ENCODE assay signal across 11 cellular contexts in the genomic region with DNA sequence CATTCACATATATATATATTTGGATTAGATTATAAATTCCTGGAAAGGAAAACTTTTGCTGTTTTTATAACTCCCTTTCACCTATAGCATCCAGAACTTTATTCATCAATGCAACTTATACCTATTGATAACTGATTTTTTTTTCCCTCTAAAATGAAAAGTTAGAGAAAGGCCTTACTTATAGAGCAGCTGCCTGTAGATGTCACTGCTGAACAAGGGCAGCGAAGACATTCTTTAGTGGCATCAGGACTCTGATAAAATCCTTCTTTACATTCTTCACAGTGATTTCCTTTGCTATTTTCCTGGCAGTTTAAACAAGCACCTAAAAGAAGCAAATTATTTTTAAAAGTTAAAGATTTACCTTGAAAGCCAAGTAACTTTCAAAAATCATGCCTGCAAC. TPM values are rescaled to one million over a fixed set of nuclear protein-coding genes. Genes with fewer than 3 reads are reported as not detected.
DNase-seq lines count a peak whose midpoint lies in the region; ATAC-seq and TF ChIP-seq lines count a peak whose summit lies in the region.
"Had no signal": no experiment of that assay in that cellular context is flagged by ENCODE, and none has a peak within 500 bp of the region (broad histone marks: within the 10 kb centered on the region; RNA-seq: fewer than 3 reads in every experiment).

No MANE protein-coding gene starts in this region.

- H3K4me2 ChIP-seq in hepatocyte = no peak overlapping the region

- H3K36me3 ChIP-seq in H7 (replicated peaks; ENCODE audit: control insufficient read depth, insufficient read depth, low read length) = no peaks in the 10 kb centered on the region
- no peaks in the 10 kb centered on the region for H3K36me3 ChIP-seq in hepatocyte (replicated peaks; ENCODE audit: insufficient read depth, low read depth)
- H3K36me3 ChIP-seq in psoas muscle (ENCODE audit: insufficient read depth in 1 of 2, low read depth in 1 of 2) = peaks cover 0 to 9% of the 10 kb centered on the region in 2 donors

- no peak for ATAC-seq in psoas muscle
- ATAC-seq: activated T-cell treated with anti-CD3 and anti-CD28 coated beads, Interleukin-2, amount 50 U/mL, for 4 hours had no signal

- H3K4me3 ChIP-seq in AG10803 (ENCODE audit: low read length) (no peak overlapping the region), H7 (ENCODE audit: insufficient read depth, low read depth, low read length) (no peak overlapping the region), hepatocyte (no peak overlapping the region), lower leg skin (ENCODE audit: low read depth, poor library complexity, severe bottlenecking) (no peak overlapping the region), psoas muscle (no peak overlapping the region)

- H3K9me3 ChIP-seq in hepatocyte (ENCODE audit: low read depth) = no peaks in the 10 kb centered on the region
- H3K9me3 ChIP-seq in psoas muscle = no peaks in the 10 kb centered on the region

- H3K27ac ChIP-seq in hepatocyte = no peak overlapping the region
- H3K27ac ChIP-seq in psoas muscle = no peak overlapping the region

- no peak for DNase-seq in AG10803 (ENCODE audit: low read depth)
- peak; percentile 11 for DNase-seq in H7
- peak; percentile 59 for DNase-seq in SK-MEL-5 (ENCODE audit: low read depth, low spot score)
- DNase-seq in hepatocyte (ENCODE audit: low spot score) = no peak
- no peak for DNase-seq in stimulated activated CD4-positive, alpha-beta T cell treated with anti-CD3 and anti-CD28 coated beads, Interleukin-12 subunit alpha, Interleukin-12 subunit beta, amount 100 ng/mL, for 4 hours
- DNase-seq in lower leg skin (ENCODE audit: low spot score in 2 of 2) = no peak
- no peak for DNase-seq in NCI-H2107 (lab: John Stamatoyannopoulos, UW)
- no peak for DNase-seq in psoas muscle
- DNase-seq: activated T-cell treated with anti-CD3 and anti-CD28 coated beads, Interleukin-2, amount 50 U/mL, for 4 hours; cerebellar nuclear complex; DMS153 had no signal

- H4K20me1 ChIP-seq in hepatocyte (ENCODE audit: insufficient read depth, poor library complexity, severe bottlenecking) = no peaks in the 10 kb centered on the region

- H3K27me3 ChIP-seq in H7 (ENCODE audit: control insufficient read depth, insufficient read depth, low read length) (no peaks in the 10 kb centered on the region), hepatocyte (no peaks in the 10 kb centered on the region), psoas muscle (ENCODE audit: insufficient read depth in 3 of 3, low read length in 2 of 3) (no peaks in the 10 kb centered on the region)

- H2AFZ ChIP-seq in hepatocyte = no peak overlapping the region

- in situ Hi-C loops in SK-MEL-5 (cut with HindIII; ENCODE audit: low pct_unique_long_range_greater_than_20kb, low sequenced_read_pairs) = no loop called here

- H3K4me1 ChIP-seq in hepatocyte (ENCODE audit: insufficient read depth) = no peaks in the 10 kb centered on the region
- H3K4me1 ChIP-seq in psoas muscle = no peaks in the 10 kb centered on the region

- TF ChIP-seq POLR2A in lower leg skin (IDR thresholded peaks at IDR 0.05) = no peak

- no peaks in the 10 kb centered on the region for H3K9me2 ChIP-seq in hepatocyte (replicated peaks; ENCODE audit: insufficient read depth)

- WGBS in hepatocyte (ENCODE audit: low lambda C conversion rate, missing lambda C conversion rate) = 74% methylated on average over 1 of the region's 1 CpG
- WGBS in lower leg skin, 2 donors = 92 to 98% methylated on average over 1 of the region's 1 CpG
- 91 to 97% (median 97%) methylated on average over 1 of the region's 1 CpG for WGBS in psoas muscle, 3 donors

- TF ChIP-seq CTCF in AG10803 (conservative IDR thresholded peaks at IDR 0.05; ENCODE audit: low read length) (peak; percentile 20; the same call in 1 of the 2 replicates), hepatocyte (IDR thresholded peaks at IDR 0.05; ENCODE audit: poor library complexity) (peak; percentile 40), lower leg skin (IDR thresholded peaks at IDR 0.05) (no peak), psoas muscle (IDR thresholded peaks at IDR 0.05) (no peak)

- intact Hi-C loops in lower leg skin (cut with DNase I; ENCODE audit: low total_unique reads) = loop anchor here (10.0 kb wide), 2 partner anchors 103 to 333 kb away; partner anchors contain the start of gene MEGF9
- intact Hi-C loops in psoas muscle (cut with DNase I) = no loop called here

- no peaks in the 10 kb centered on the region for H3K79me2 ChIP-seq in hepatocyte

RNA-seq across cellular contexts. Expression of gene CDK5RAP2, which starts 32.3 kb away (rescaled TPM):
- 33.2 and 43.3 TPM in 2 replicates for total RNA-seq in H7 (2014; rRNA removed; shearing (Covaris generic))
- total RNA-seq in SK-MEL-5 (2014; rRNA removed; shearing (Covaris generic)) = 114 and 139 TPM in 2 replicates
- 77.0 and 127 TPM in 2 replicates for polyA plus RNA-seq in SK-MEL-5 (2015; cell fraction: cytosol; rRNA removed)
- 315 and 410 TPM in 2 replicates for polyA plus RNA-seq in SK-MEL-5 (2015; cell fraction: nucleus; rRNA removed)
- 28.0 and 30.9 TPM in 2 replicates for total RNA-seq in hepatocyte
- polyA plus RNA-seq in hepatocyte = 23.9 and 28.8 TPM in 2 replicates
- 10 to 100 TPM; 53.5 to 74.2 (median 55.7) TPM for total RNA-seq in lower leg skin
- total RNA-seq in psoas muscle = 10 to 100 TPM; 60.3 to 95.1 (median 73.3) TPM
- polyA plus RNA-seq in psoas muscle = 10 to 100 TPM; 26.0 to 45.4 (median 40.9) TPM

Comparison
In these comparisons a context has a peak if more than half of its experiments do, and no peak if none do; other contexts are left out.
1. DNase-seq: peak in H7 (single experiment) and SK-MEL-5 (single experiment); none in AG10803 (single experiment), hepatocyte (single experiment), stimulated activated CD4-positive, alpha-beta T cell treated with anti-CD3 and anti-CD28 coated beads, Interleukin-12 subunit alpha, Interleukin-12 subunit beta, amount 100 ng/mL, for 4 hours (single experiment), lower leg skin (0 of 2), NCI-H2107 (single experiment) and psoas muscle (0 of 2).
2. CTCF ChIP-seq: peak in AG10803 (single experiment) and hepatocyte (single experiment); none in lower leg skin (0 of 3) and psoas muscle (single experiment).